ENCODE assay signal across 1 cellular context in the genomic region with DNA sequence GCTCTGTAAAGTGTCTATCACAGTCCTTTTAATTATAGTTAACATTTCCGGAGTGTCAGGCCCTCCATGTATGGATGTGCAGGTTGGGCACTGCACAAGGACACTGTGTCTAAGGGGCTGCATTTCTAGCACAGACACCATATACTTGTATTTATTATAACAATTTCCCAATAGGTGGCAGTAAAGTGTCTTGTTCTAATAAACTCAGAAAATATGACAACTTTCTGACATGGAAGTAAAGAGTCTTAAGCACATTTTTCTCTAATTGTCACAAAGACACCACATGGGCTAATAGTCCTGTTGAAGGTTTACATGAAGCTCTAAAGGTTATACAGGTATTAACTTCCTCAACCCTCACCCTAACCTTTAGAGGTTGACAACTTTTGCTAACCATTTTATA.
TF ChIP-seq lines count a peak whose summit lies in the region.

No MANE protein-coding gene starts in this region.

TF ChIP-seq in WTC11, 78 proteins besides CTCF, POLR2A, EP300 and RAD21 (continued from another document):
- TF ChIP-seq, protein P1, sequence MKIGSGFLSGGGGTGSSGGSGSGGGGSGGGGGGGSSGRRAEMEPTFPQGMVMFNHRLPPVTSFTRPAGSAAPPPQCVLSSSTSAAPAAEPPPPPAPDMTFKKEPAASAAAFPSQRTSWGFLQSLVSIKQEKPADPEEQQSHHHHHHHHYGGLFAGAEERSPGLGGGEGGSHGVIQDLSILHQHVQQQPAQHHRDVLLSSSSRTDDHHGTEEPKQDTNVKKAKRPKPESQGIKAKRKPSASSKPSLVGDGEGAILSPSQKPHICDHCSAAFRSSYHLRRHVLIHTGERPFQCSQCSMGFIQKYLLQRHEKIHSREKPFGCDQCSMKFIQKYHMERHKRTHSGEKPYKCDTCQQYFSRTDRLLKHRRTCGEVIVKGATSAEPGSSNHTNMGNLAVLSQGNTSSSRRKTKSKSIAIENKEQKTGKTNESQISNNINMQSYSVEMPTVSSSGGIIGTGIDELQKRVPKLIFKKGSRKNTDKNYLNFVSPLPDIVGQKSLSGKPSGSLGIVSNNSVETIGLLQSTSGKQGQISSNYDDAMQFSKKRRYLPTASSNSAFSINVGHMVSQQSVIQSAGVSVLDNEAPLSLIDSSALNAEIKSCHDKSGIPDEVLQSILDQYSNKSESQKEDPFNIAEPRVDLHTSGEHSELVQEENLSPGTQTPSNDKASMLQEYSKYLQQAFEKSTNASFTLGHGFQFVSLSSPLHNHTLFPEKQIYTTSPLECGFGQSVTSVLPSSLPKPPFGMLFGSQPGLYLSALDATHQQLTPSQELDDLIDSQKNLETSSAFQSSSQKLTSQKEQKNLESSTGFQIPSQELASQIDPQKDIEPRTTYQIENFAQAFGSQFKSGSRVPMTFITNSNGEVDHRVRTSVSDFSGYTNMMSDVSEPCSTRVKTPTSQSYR (CRISPR knock-in tag; IDR thresholded peaks at IDR 0.05) = no peak
- TF ChIP-seq FOXJ3 (CRISPR knock-in tag; IDR thresholded peaks at IDR 0.05; ENCODE audit: borderline replicate concordance) (no peak), GRHL2 (CRISPR knock-in tag; IDR thresholded peaks at IDR 0.05; ENCODE audit: insufficient replicate concordance, severe bottlenecking) (no peak), JUN (CRISPR knock-in tag; IDR thresholded peaks at IDR 0.05) (no peak)
- TF ChIP-seq, protein P2, sequence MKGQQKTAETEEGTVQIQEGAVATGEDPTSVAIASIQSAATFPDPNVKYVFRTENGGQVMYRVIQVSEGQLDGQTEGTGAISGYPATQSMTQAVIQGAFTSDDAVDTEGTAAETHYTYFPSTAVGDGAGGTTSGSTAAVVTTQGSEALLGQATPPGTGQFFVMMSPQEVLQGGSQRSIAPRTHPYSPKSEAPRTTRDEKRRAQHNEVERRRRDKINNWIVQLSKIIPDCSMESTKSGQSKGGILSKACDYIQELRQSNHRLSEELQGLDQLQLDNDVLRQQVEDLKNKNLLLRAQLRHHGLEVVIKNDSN (CRISPR knock-in tag; IDR thresholded peaks at IDR 0.05) = no peak
